8 cellular contexts compared by ENCODE assay signal in genomic region chr12:48197967-48198618, GRCh38. TPM values are rescaled to one million over a fixed set of nuclear protein-coding genes. Genes with fewer than 3 reads are reported as not detected.
DNase-seq lines count a peak whose midpoint lies in the region; ATAC-seq and TF ChIP-seq lines count a peak whose summit lies in the region.

No MANE protein-coding gene starts in this region.

- ATAC-seq in GM18502 (IDR thresholded peaks at IDR 0.05; ENCODE audit: poor library complexity, unreplicated experiment) (peak; percentile 100), HG02884 (IDR thresholded peaks at IDR 0.05; ENCODE audit: unreplicated experiment) (peak; percentile 100)

- H3K36me3 ChIP-seq in kidney epithelial cell (ENCODE audit: control insufficient read depth, insufficient read depth, low read length): no peaks in the 10 kb centered on the region

- peak overlapping the region; percentile 75 for H3K4me3 ChIP-seq in kidney epithelial cell (ENCODE audit: low read depth, low read length)

- H3K27me3 ChIP-seq in kidney epithelial cell (ENCODE audit: control insufficient read depth, insufficient read depth, low read length): peaks cover 2% of the 10 kb centered on the region

- TF ChIP-seq CTCF in kidney epithelial cell (IDR thresholded peaks at IDR 0.05; ENCODE audit: insufficient read depth, low read length, poor library complexity, severe bottlenecking): peak; percentile 26

- peak; percentile 90 for DNase-seq in NCI-H2107 (lab: John Stamatoyannopoulos, UW)
- DNase-seq in activated CD4-positive, CD25-positive, alpha-beta regulatory T cell treated with anti-CD3 and anti-CD28 coated beads, Interleukin-2, amount 50 U/mL, for 72 hours: peak; percentile 88
- DNase-seq in cerebellum (ENCODE audit: low spot score): peak; percentile 98
- DNase-seq in kidney epithelial cell (ENCODE audit: low read depth): peak; percentile 83
- peak; percentile 89 to 91 for DNase-seq in stimulated activated CD4-positive, alpha-beta T cell treated with anti-CD3 and anti-CD28 coated beads, Interleukin-15, amount 100 ng/mL, for 48 hours (ENCODE audit: low read depth in 2 of 2)
- no peak for DNase-seq in NCI-H146 treated with DMSO at 0.1 percent for 48 hours (lab: John Stamatoyannopoulos, UW; ENCODE audit: unreplicated experiment)

RNA-seq across cellular contexts. Expression of gene OR10AD1, which starts 5.0 kb away (rescaled TPM):
- total RNA-seq in cerebellum (not detected), kidney epithelial cell (not detected in 2 replicates)

RNA-seq across cellular contexts. Expression of gene CCDC184, which starts 14.6 kb away (rescaled TPM):
- total RNA-seq in cerebellum: 7.8 TPM
- total RNA-seq in kidney epithelial cell: 0.21 and 0.82 TPM in 2 replicates

RNA-seq across cellular contexts. Expression of gene ASB8, which starts 40.8 kb away (rescaled TPM):
- total RNA-seq in cerebellum (24.2 TPM), kidney epithelial cell (20.2 and 49.0 TPM in 2 replicates)
